2 cellular contexts compared by ENCODE assay signal in genomic region chr10:87918254-87918859, GRCh38.
TF ChIP-seq lines count a peak whose summit lies in the region.

No MANE protein-coding gene starts in this region.

TF ChIP-seq in A549, 52 proteins besides CTCF, POLR2A, EP300 and RAD21 (continued from another document):
- no peak for TF ChIP-seq E2F6 (IDR thresholded peaks at IDR 0.05; ENCODE audit: borderline replicate concordance, low read depth)
- TF ChIP-seq JUNB (IDR thresholded peaks at IDR 0.05): no peak
- TF ChIP-seq NPAS2 (CRISPR knock-in tag; IDR thresholded peaks at IDR 0.05; ENCODE audit: borderline replicate concordance): no peak
- no peak for TF ChIP-seq NFE2L2 (conservative IDR thresholded peaks at IDR 0.05; ENCODE audit: low read length)
- TF ChIP-seq TP53 (CRISPR knock-in tag; IDR thresholded peaks at IDR 0.05): no peak
- TF ChIP-seq ATOH8 (CRISPR knock-in tag; IDR thresholded peaks at IDR 0.05; ENCODE audit: low read depth): no peak

TF ChIP-seq in GM23338, 12 proteins besides CTCF, POLR2A, EP300 and RAD21 (continued from another document):
- TF ChIP-seq ZNF462 (CRISPR knock-in tag; IDR thresholded peaks at IDR 0.05) (no peak), EZH2phosphoT487 (IDR thresholded peaks at IDR 0.05; ENCODE audit: unreplicated experiment) (no peak), POLR2AphosphoS5 (IDR thresholded peaks at IDR 0.05; ENCODE audit: low read depth) (no peak), JUNB (IDR thresholded peaks at IDR 0.05; ENCODE audit: unreplicated experiment) (no peak), NANOG (IDR thresholded peaks at IDR 0.05; ENCODE audit: borderline replicate concordance) (no peak), CREB1 (CRISPR knock-in tag; IDR thresholded peaks at IDR 0.05; ENCODE audit: low read depth) (no peak), REST (IDR thresholded peaks at IDR 0.05; ENCODE audit: unreplicated experiment) (no peak), EZH2 (IDR thresholded peaks at IDR 0.05; ENCODE audit: low read depth, unreplicated experiment) (no peak), ZNF331 (CRISPR knock-in tag; IDR thresholded peaks at IDR 0.05; ENCODE audit: low read depth) (no peak), ZNF114 (CRISPR knock-in tag; IDR thresholded peaks at IDR 0.05) (no peak), STAT1 (IDR thresholded peaks at IDR 0.05; ENCODE audit: unreplicated experiment) (no peak)
